In the genomic region with DNA sequence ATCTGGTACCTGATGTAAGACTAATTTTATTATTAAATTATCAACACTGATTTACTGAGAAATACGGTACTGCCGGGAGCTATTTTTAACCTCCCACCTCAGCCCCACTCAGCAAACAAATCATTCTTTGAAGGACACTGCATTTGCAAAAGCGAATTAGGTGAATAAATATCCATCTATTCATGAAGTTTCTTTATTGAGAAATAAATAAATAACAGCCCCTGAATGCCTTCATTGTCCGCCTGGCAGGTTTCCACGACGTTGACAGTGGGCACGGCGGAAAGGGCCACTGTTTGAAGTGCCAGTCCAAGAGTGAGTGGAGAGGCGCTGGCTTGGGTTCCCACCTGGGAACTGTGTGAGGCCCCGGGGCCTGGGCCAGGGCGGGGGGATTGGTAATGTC, we compare ENCODE assay signal across 25 cellular contexts. TPM values are rescaled to one million over a fixed set of nuclear protein-coding genes. Genes with fewer than 3 reads are reported as not detected.
DNase-seq lines count a peak whose midpoint lies in the region; ATAC-seq lines count a peak whose summit lies in the region.
"Had no signal": no experiment of that assay in that cellular context is flagged by ENCODE, and none has a peak within 500 bp of the region (broad histone marks: within the 10 kb centered on the region; RNA-seq: fewer than 3 reads in every experiment).

No MANE protein-coding gene starts in this region.

- no peak overlapping the region for H3K27ac ChIP-seq in substantia nigra (ENCODE audit: low read depth, low read length, poor library complexity, severe bottlenecking)
- H3K27ac ChIP-seq: BLaER1, hepatocyte, uterus had no signal

- peaks cover 6% of the 10 kb centered on the region for H3K27me3 Mint-ChIP-seq in activated T-cell treated with anti-CD3 and anti-CD28 coated beads, Interleukin-2, amount 50 U/mL, for 4 hours (ENCODE audit: low read depth)

- ATAC-seq in activated T-cell treated with anti-CD3 and anti-CD28 coated beads, Interleukin-2, amount 50 U/mL, for 4 hours: no peak
- ATAC-seq: GM12878, HCT116, natural killer cell had no signal

- H3K4me3 Mint-ChIP-seq in activated T-cell treated with anti-CD3 and anti-CD28 coated beads, Interleukin-2, amount 50 U/mL, for 4 hours: no peak overlapping the region
- H3K4me3 Mint-ChIP-seq: activated naive CD8-positive, alpha-beta T cell; activated T-helper 1 cell treated with anti-CD3 and anti-CD28 coated beads, Interleukin-12 subunit alpha, Interleukin-12 subunit beta, Interleukin-2, Interleukin-4 antibody, amounts not matched to agents 30 ng/mL and 10 ng/mL and 1 ng/mL, durations not matched to agents 14 hours and 24 hours and 36 hours; natural killer cell had no signal

- DNase-seq in NCI-H2196 (lab: John Stamatoyannopoulos, UW; ENCODE audit: unreplicated experiment) (peak; percentile 38), NCI-H2196 treated with DMSO at 0.1 percent for 48 hours (lab: John Stamatoyannopoulos, UW; ENCODE audit: unreplicated experiment) (no peak), NCI-H526 treated with DMSO at 0.1 percent for 48 hours (lab: John Stamatoyannopoulos, UW) (peak; percentile 89), hippocampal formation (lab: John Stamatoyannopoulos, UW) (peak; percentile 75 to 76), substantia nigra (lab: John Stamatoyannopoulos, UW) (peak in 43 of 49 donors; percentile 1 to 80 (median 55)), HUDEP-2 (lab: John Stamatoyannopoulos, UW; ENCODE audit: unreplicated experiment in 76 of 76) (no peak), NCI-H187 treated with DMSO at 0.1 percent for 48 hours (lab: John Stamatoyannopoulos, UW) (no peak)
- DNase-seq in activated T-cell treated with anti-CD3 and anti-CD28 coated beads, Interleukin-2, amount 50 U/mL, for 4 hours: no peak
- DNase-seq: activated CD4-positive, CD25-positive, alpha-beta regulatory T cell treated with anti-CD3 and anti-CD28 coated beads, Interleukin-2, amount 50 U/mL, for 72 hours; cortex of kidney; mesenchymal stem cell; natural killer cell; NCI-H2171; uterus had no signal

- H3K9me3 Mint-ChIP-seq in activated T-cell treated with anti-CD3 and anti-CD28 coated beads, Interleukin-2, amount 50 U/mL, for 4 hours: no peaks in the 10 kb centered on the region
- H3K9me3 Mint-ChIP-seq: activated T-helper 1 cell treated with anti-CD3 and anti-CD28 coated beads, Interleukin-12 subunit alpha, Interleukin-12 subunit beta, Interleukin-2, Interleukin-4 antibody, amounts not matched to agents 30 ng/mL and 10 ng/mL and 1 ng/mL, durations not matched to agents 14 hours and 24 hours and 36 hours; natural killer cell had no signal

- H3K36me3 Mint-ChIP-seq in activated T-cell treated with anti-CD3 and anti-CD28 coated beads, Interleukin-2, amount 50 U/mL, for 4 hours (ENCODE audit: insufficient read depth): no peaks in the 10 kb centered on the region
- H3K36me3 Mint-ChIP-seq: activated naive CD8-positive, alpha-beta T cell; natural killer cell had no signal

- no peaks in the 10 kb centered on the region for H3K4me1 Mint-ChIP-seq in activated T-cell treated with anti-CD3 and anti-CD28 coated beads, Interleukin-2, amount 50 U/mL, for 4 hours (ENCODE audit: low read depth)
- H3K4me1 Mint-ChIP-seq: natural killer cell had no signal

RNA-seq across cellular contexts. Expression of a gene that starts 15.7 kb away (rescaled TPM):
- total RNA-seq in activated T-cell treated with anti-CD3 and anti-CD28 coated beads, Interleukin-2, amount 50 U/mL, for 4 hours: not detected
- total RNA-seq: activated CD8-positive, alpha-beta memory T cell treated with anti-CD3 and anti-CD28 coated beads for 36 hours; activated T-helper 1 cell treated with anti-CD3 and anti-CD28 coated beads, Interleukin-12 subunit alpha, Interleukin-12 subunit beta, Interleukin-2, Interleukin-4 antibody, amounts not matched to agents 30 ng/mL and 10 ng/mL and 1 ng/mL, durations not matched to agents 14 hours and 24 hours and 36 hours; endothelial cell of umbilical vein; GM12878; M059J; natural killer cell; posterior vena cava; RPMI7951; uterus had no signal

Comparison
In these comparisons a context has a peak if more than half of its experiments do, and no peak if none do; other contexts are left out.
1. DNase-seq: peak in NCI-H2196 (single experiment), NCI-H526 treated with DMSO at 0.1 percent for 48 hours (single experiment), hippocampal formation (2 of 2) and substantia nigra (43 of 49); none in NCI-H2196 treated with DMSO at 0.1 percent for 48 hours (single experiment), activated T-cell treated with anti-CD3 and anti-CD28 coated beads, Interleukin-2, amount 50 U/mL, for 4 hours (single experiment), HUDEP-2 (0 of 76) and NCI-H187 treated with DMSO at 0.1 percent for 48 hours (single experiment).